ENCODE assay signal across 15 cellular contexts in the genomic region with DNA sequence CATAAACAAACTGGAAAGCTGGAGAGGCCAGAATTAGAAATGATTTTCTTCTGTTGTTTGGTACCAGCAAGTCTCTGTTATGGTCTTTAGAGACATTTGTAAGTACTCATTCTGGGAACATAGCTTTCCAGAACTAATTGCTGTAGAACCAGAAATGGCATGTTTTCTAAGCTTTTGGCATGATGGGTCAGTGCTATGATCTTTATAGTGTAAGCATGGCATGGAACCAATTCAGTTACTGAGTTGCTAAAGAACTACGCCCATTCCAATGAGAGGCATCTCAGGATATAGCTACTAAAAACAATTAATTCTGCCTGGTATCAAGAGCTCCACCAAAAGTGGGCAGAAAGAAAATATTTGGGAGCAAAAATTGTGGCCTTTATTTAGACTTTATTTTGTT.
DNase-seq lines count a peak whose midpoint lies in the region; ATAC-seq and TF ChIP-seq lines count a peak whose summit lies in the region.
"Had no signal": no experiment of that assay in that cellular context is flagged by ENCODE, and none has a peak within 500 bp of the region (broad histone marks: within the 10 kb centered on the region; RNA-seq: fewer than 3 reads in every experiment).

No MANE protein-coding gene starts in this region.

- H3K4me3 ChIP-seq in LNCaP clone FGC (ENCODE audit: low read depth, low read length) (no peak overlapping the region), hepatocyte (no peak overlapping the region), transverse colon (no peak overlapping the region), heart left ventricle (no peak overlapping the region)
- H3K4me3 ChIP-seq: A549, GM23338 had no signal

- no peaks in the 10 kb centered on the region for H3K27me3 ChIP-seq in hepatocyte
- H3K27me3 ChIP-seq in transverse colon = no peaks in the 10 kb centered on the region
- no peaks in the 10 kb centered on the region for H3K27me3 ChIP-seq in heart left ventricle
- H3K27me3 ChIP-seq: BE2C had no signal

- no peaks in the 10 kb centered on the region for H3K4me1 ChIP-seq in hepatocyte (ENCODE audit: insufficient read depth)
- peaks cover 0 to 43% (median 16%) of the 10 kb centered on the region in 4 donors for H3K4me1 ChIP-seq in transverse colon
- H3K4me1 ChIP-seq in heart left ventricle = no peaks in the 10 kb centered on the region
- H3K4me1 ChIP-seq: A549 had no signal

- TF ChIP-seq CTCF in LNCaP clone FGC (IDR thresholded peaks at IDR 0.05; ENCODE audit: control insufficient read depth, extremely low read depth, insufficient read depth) (no peak), hepatocyte (IDR thresholded peaks at IDR 0.05; ENCODE audit: poor library complexity) (no peak), transverse colon (IDR thresholded peaks at IDR 0.05) (no peak), heart left ventricle (IDR thresholded peaks at IDR 0.05) (no peak)

- H3K9me2 ChIP-seq in hepatocyte (replicated peaks; ENCODE audit: insufficient read depth) = no peaks in the 10 kb centered on the region

- no peak for ATAC-seq in heart left ventricle
- ATAC-seq: A549, GM23338 had no signal

- in situ Hi-C loops in transverse colon (cut with MboI; ENCODE audit: low pct_ligation_motif_present in 1 of 4, low pct_unique_long_range_greater_than_20kb in 1 of 4, low sequenced_read_pairs in 3 of 4) = no loop called here

- TF ChIP-seq POLR2A in transverse colon (IDR thresholded peaks at IDR 0.05) (no peak), heart left ventricle (IDR thresholded peaks at IDR 0.05) (no peak)

- H3K9me3 ChIP-seq in hepatocyte (ENCODE audit: low read depth) (no peaks in the 10 kb centered on the region), transverse colon (no peaks in the 10 kb centered on the region), heart left ventricle (no peaks in the 10 kb centered on the region)
- H3K9me3 ChIP-seq: A549, BE2C had no signal

- H4K20me1 ChIP-seq in hepatocyte (ENCODE audit: insufficient read depth, poor library complexity, severe bottlenecking) = no peaks in the 10 kb centered on the region

- H3K79me2 ChIP-seq in hepatocyte = no peaks in the 10 kb centered on the region

- DNase-seq in LNCaP clone FGC (ENCODE audit: low read depth) (peak; percentile 53), dedifferentiated amniotic fluid mesenchymal stem cell (ENCODE audit: extremely low spot score) (peak; percentile 26), hepatocyte (ENCODE audit: low spot score) (peak; percentile 12), transverse colon (no peak), heart left ventricle (no peak), HT-29 (ENCODE audit: low spot score) (no peak), occipital lobe (lab: John Stamatoyannopoulos, UW) (no peak)
- DNase-seq: BE2C; CD4-positive, alpha-beta memory T cell; DMS79; EL; H7 had no signal

- H3K27ac ChIP-seq in hepatocyte (no peak overlapping the region), transverse colon (peak overlapping the region; percentile 75 to 79 (median 77)), heart left ventricle (no peak overlapping the region)
- H3K27ac ChIP-seq: A549, C4-2B had no signal

- intact Hi-C loops in transverse colon (cut with DNase I; ENCODE audit: low total_unique reads) (loop anchor here (2.0 kb wide), 1 partner anchor 45 kb away; no protein-coding TSS in a partner anchor), heart left ventricle (cut with DNase I) (no loop called here)

- no peak overlapping the region for H3K4me2 ChIP-seq in hepatocyte
- H3K4me2 ChIP-seq: A549, GM23338 had no signal

- no peak for TF ChIP-seq EP300 in transverse colon (IDR thresholded peaks at IDR 0.05; ENCODE audit: low read depth)

- 82% methylated on average over 1 of the region's 1 CpG for WGBS in hepatocyte (ENCODE audit: low lambda C conversion rate, missing lambda C conversion rate)
- WGBS in transverse colon (ENCODE audit: low coverage in 1 of 2), 2 donors = 33 to 35% methylated on average over 1 of the region's 1 CpG
- 85 to 96% (median 92%) methylated on average over 1 of the region's 1 CpG for WGBS in heart left ventricle, 4 donors

- no peak overlapping the region for H2AFZ ChIP-seq in hepatocyte
- H2AFZ ChIP-seq: GM23338 had no signal

- H3K36me3 ChIP-seq in hepatocyte (replicated peaks; ENCODE audit: insufficient read depth, low read depth) (no peaks in the 10 kb centered on the region), transverse colon (no peaks in the 10 kb centered on the region), heart left ventricle (no peaks in the 10 kb centered on the region)
- H3K36me3 ChIP-seq: BE2C had no signal

Comparison
In these comparisons a context has a peak if more than half of its experiments do, and no peak if none do; other contexts are left out.
1. DNase-seq: peak in LNCaP clone FGC (single experiment), dedifferentiated amniotic fluid mesenchymal stem cell (single experiment) and hepatocyte (single experiment); none in transverse colon (single experiment), heart left ventricle (0 of 5), HT-29 (single experiment) and occipital lobe (single experiment).
2. H3K27ac ChIP-seq: peak in transverse colon (4 of 4); none in hepatocyte (single experiment) and heart left ventricle (0 of 12).